13 cellular contexts compared by ENCODE assay signal in the genomic region with DNA sequence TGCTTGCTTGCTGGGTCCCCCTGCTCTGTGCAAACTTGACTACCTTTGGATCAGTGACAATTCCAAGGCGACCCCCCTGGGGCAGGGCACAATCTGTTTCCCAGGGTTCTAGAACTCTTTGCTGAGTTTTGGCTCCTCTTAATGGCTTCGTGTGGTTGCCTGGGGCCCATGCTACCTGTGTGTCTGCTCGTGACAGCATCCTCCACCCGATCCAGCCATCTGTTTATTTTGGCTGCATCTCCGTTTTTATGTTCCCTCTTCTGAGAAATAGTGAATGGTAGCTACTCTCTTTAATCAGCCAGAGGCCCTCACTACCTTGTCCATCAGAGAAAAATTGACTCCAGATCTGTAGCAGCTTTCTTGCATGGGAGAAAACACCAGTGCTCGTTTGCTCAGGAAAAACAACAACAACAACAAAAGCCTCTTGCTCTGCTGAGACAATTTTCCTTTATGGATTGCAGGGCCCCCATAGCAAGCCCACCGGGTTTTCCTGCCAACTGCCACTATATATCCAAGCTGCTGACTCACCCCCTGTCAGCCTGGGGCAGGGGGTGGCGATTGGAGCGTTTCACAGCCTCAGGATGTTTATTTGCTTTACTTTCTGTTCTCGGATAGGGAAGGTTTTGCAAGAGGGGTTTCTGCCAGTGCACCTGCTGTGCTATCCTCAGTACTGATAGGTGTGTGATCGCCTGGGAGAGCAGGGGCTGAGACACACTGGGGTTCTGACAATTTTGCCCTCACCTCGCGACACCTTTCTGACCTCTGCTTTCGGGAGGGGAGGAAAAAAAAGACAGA.
A peak's percentile ranks its signal among the peaks of the same experiment; 100 is the strongest.
DNase-seq lines count a peak whose midpoint lies in the region; ATAC-seq, FAIRE-seq and TF ChIP-seq lines count a peak whose summit lies in the region.
"Had no signal": no experiment of that assay in that cellular context is flagged by ENCODE, and none has a peak within 500 bp of the region (broad histone marks: within the 10 kb centered on the region; RNA-seq: fewer than 3 reads in every experiment).

No MANE protein-coding gene starts in this region.

- no peaks in the 10 kb centered on the region for H3K36me3 Mint-ChIP-seq in activated naive CD8-positive, alpha-beta T cell treated with anti-CD3 and anti-CD28 coated beads for 36 hours
- H3K36me3 Mint-ChIP-seq: CD8-positive, alpha-beta T cell; memory B cell had no signal

- no peak overlapping the region for H3K27ac Mint-ChIP-seq in activated naive CD8-positive, alpha-beta T cell treated with anti-CD3 and anti-CD28 coated beads for 36 hours
- H3K27ac Mint-ChIP-seq: CD8-positive, alpha-beta T cell; memory B cell had no signal

- DNase-seq in ELF-1 (ENCODE audit: low read depth, low spot score) (peak; percentile 73), NB4 (ENCODE audit: low read depth) (peak; percentile 60), SJCRH30 (peak; percentile 40 to 63), right lobe of liver (peak in 1 of 3 donors; percentile 34), frontal cortex (ENCODE audit: low spot score in 2 of 2) (no peak)
- no peak for DNase-seq in stimulated activated CD4-positive, alpha-beta T cell treated with anti-CD3 and anti-CD28 coated beads, Interleukin-2, amount 100 ng/mL, for 24 hours
- DNase-seq in activated naive CD8-positive, alpha-beta T cell treated with anti-CD3 and anti-CD28 coated beads for 36 hours, result no peak
- DNase-seq: activated T-cell treated with anti-CD3 and anti-CD28 coated beads for 4 hours; amygdala; CD8-positive, alpha-beta T cell had no signal

- intact Hi-C loops in right lobe of liver (cut with DNase I), result loop anchor here in 1 of 2 donors (5.0 kb wide), 1 partner anchor 150 kb away; no protein-coding TSS in a partner anchor

- ATAC-seq in right lobe of liver, result peak; percentile 36 to 62 (median 46)
- ATAC-seq in GM19467 (IDR thresholded peaks at IDR 0.05; ENCODE audit: unreplicated experiment), result no peak
- ATAC-seq: CD8-positive, alpha-beta T cell had no signal

- H3K4me1 Mint-ChIP-seq in activated naive CD8-positive, alpha-beta T cell treated with anti-CD3 and anti-CD28 coated beads for 36 hours, result peaks cover 22% of the 10 kb centered on the region
- H3K4me1 Mint-ChIP-seq: memory B cell had no signal

- no peaks in the 10 kb centered on the region for H3K9me3 Mint-ChIP-seq in activated naive CD8-positive, alpha-beta T cell treated with anti-CD3 and anti-CD28 coated beads for 36 hours
- H3K9me3 Mint-ChIP-seq: CD8-positive, alpha-beta T cell had no signal

- WGBS in right lobe of liver (ENCODE audit: insufficient coverage, low coverage, low lambda C conversion rate, missing lambda C conversion rate), result 30% methylated on average over 13 of the region's 14 CpGs

- TF ChIP-seq POLR2A in NB4 (IDR thresholded peaks at IDR 0.05; ENCODE audit: extremely low read depth, insufficient read length), result no peak
- no peak for TF ChIP-seq POLR2A in right lobe of liver (IDR thresholded peaks at IDR 0.05)

- H3K27me3 ChIP-seq in SJCRH30 (no peaks in the 10 kb centered on the region), right lobe of liver (no peaks in the 10 kb centered on the region)
- H3K27me3 ChIP-seq: SJSA1 had no signal

- no peak for TF ChIP-seq CTCF in NB4 (IDR thresholded peaks at IDR 0.05; ENCODE audit: low read depth, low read length)
- no peak for TF ChIP-seq CTCF in right lobe of liver (IDR thresholded peaks at IDR 0.05)

- H3K27me3 Mint-ChIP-seq in activated naive CD8-positive, alpha-beta T cell treated with anti-CD3 and anti-CD28 coated beads for 36 hours, result peaks cover 7% of the 10 kb centered on the region

- peak overlapping the region; percentile 46 for H3K27ac ChIP-seq in SJCRH30
- H3K27ac ChIP-seq in right lobe of liver, result no peak overlapping the region
- H3K27ac ChIP-seq: SJSA1 had no signal

- H3K36me3 ChIP-seq in SJCRH30 (no peaks in the 10 kb centered on the region), right lobe of liver (no peaks in the 10 kb centered on the region)
- H3K36me3 ChIP-seq: SJSA1 had no signal

- H3K4me3 ChIP-seq in NB4 (ENCODE audit: low read depth, low read length) (no peak overlapping the region), SJCRH30 (peak overlapping the region; percentile 45), right lobe of liver (no peak overlapping the region)
- H3K4me3 ChIP-seq: SJSA1 had no signal

- no peaks in the 10 kb centered on the region for H3K9me3 ChIP-seq in SJCRH30 (replicated peaks)
- no peaks in the 10 kb centered on the region for H3K9me3 ChIP-seq in right lobe of liver
- H3K9me3 ChIP-seq: SJSA1 had no signal

- FAIRE-seq in frontal cortex (lab: Jason Lieb, UNC), result no peak

- H3K4me3 Mint-ChIP-seq in activated naive CD8-positive, alpha-beta T cell treated with anti-CD3 and anti-CD28 coated beads for 36 hours, result no peak overlapping the region
- H3K4me3 Mint-ChIP-seq: CD8-positive, alpha-beta T cell; memory B cell had no signal

- H3K4me1 ChIP-seq in SJCRH30 (no peaks in the 10 kb centered on the region; the same call in 1 of the 2 replicates), right lobe of liver (peaks cover 0 to 4% (median 0%) of the 10 kb centered on the region in 4 donors)

Comparison
In these comparisons a context has a peak if more than half of its experiments do, and no peak if none do; other contexts are left out.
1. DNase-seq: peak in ELF-1 (single experiment), NB4 (single experiment) and SJCRH30 (2 of 2); none in stimulated activated CD4-positive, alpha-beta T cell treated with anti-CD3 and anti-CD28 coated beads, Interleukin-2, amount 100 ng/mL, for 24 hours (0 of 2), activated naive CD8-positive, alpha-beta T cell treated with anti-CD3 and anti-CD28 coated beads for 36 hours (single experiment) and frontal cortex (0 of 2).